ENCODE assay signal across 4 cellular contexts in genomic region chr16:29695675-29696074, GRCh38. TPM values are rescaled to one million over a fixed set of nuclear protein-coding genes. Genes with fewer than 3 reads are reported as not detected.
"Had no signal": no experiment of that assay in that cellular context is flagged by ENCODE, and none has a peak within 500 bp of the region (broad histone marks: within the 10 kb centered on the region; RNA-seq: fewer than 3 reads in every experiment).

No MANE protein-coding gene starts in this region.

RNA-seq across cellular contexts. Expression of gene SPN, which starts 32.6 kb away (rescaled TPM):
- total RNA-seq: lung microvascular endothelial cell, myocyte had no signal

RNA-seq across cellular contexts. Expression of gene C16orf54, which starts 50.1 kb away (rescaled TPM):
- total RNA-seq: kidney epithelial cell, lung microvascular endothelial cell, myocyte, neural crest cell had no signal
